Comparison of ENCODE assay signal across 8 cellular contexts in genomic region chr17:8383143-8383974, GRCh38. TPM values are rescaled to one million over a fixed set of nuclear protein-coding genes. Genes with fewer than 3 reads are reported as not detected.
A peak's percentile ranks its signal among the peaks of the same experiment; 100 is the strongest.
DNase-seq lines count a peak whose midpoint lies in the region; TF ChIP-seq lines count a peak whose summit lies in the region.

Gene RPL26 (minus strand): TSS chr17:8383193. CDS start chr17:8382310, 883 bp downstream.

- H3K27me3 Mint-ChIP-seq in activated naive CD4-positive, alpha-beta T cell treated with anti-CD3 and anti-CD28 coated beads, Interleukin-2, amount 10 ng/mL, durations not matched to agents 7 days and 5 days, result no peaks in the 10 kb centered on the region

- POLR2A ChIA-PET in HEK293T (lab: Yijun Ruan, JAX), result interaction anchor here (0.6 to 2.1 kb wide), 21 partner anchors 9 to 459 kb away, joined by 3 to 6 read pairs (median 3); partner anchors contain the start of genes CCDC42, MYH10, NDEL1 and RANGRF

- no peaks in the 10 kb centered on the region for H3K36me3 ChIP-seq in testis (ENCODE audit: low read depth, missing control alignments)

- peaks cover 44% of the 10 kb centered on the region for H3K36me3 Mint-ChIP-seq in activated naive CD4-positive, alpha-beta T cell treated with anti-CD3 and anti-CD28 coated beads, Interleukin-2, amount 10 ng/mL, durations not matched to agents 7 days and 5 days

- H3K9me3 Mint-ChIP-seq in activated naive CD4-positive, alpha-beta T cell treated with anti-CD3 and anti-CD28 coated beads, Interleukin-2, amount 10 ng/mL, durations not matched to agents 7 days and 5 days, result no peaks in the 10 kb centered on the region

- H3K27ac Mint-ChIP-seq in activated naive CD4-positive, alpha-beta T cell treated with anti-CD3 and anti-CD28 coated beads, Interleukin-2, amount 10 ng/mL, durations not matched to agents 7 days and 5 days, result peak within 1 kb of the TSS; percentile 88

- 0 to 1% methylated on average over 32 to 34 of the region's 70 CpGs for WGBS in testis, 2 donors

- intact Hi-C loops in testis (cut with DNase I; ENCODE audit: low total_unique reads), result no loop called here

- H3K4me3 Mint-ChIP-seq in activated naive CD4-positive, alpha-beta T cell treated with anti-CD3 and anti-CD28 coated beads, Interleukin-2, amount 10 ng/mL, durations not matched to agents 7 days and 5 days, result peak within 1 kb of the TSS; percentile 87

- peaks cover 17% of the 10 kb centered on the region for H3K4me1 ChIP-seq in testis

- H3K4me1 Mint-ChIP-seq in activated naive CD4-positive, alpha-beta T cell treated with anti-CD3 and anti-CD28 coated beads, Interleukin-2, amount 10 ng/mL, durations not matched to agents 7 days and 5 days, result peaks cover 65% of the 10 kb centered on the region

- TF ChIP-seq POLR2A in testis (IDR thresholded peaks at IDR 0.05), result no peak

- H3K4me3 ChIP-seq in testis, result peak within 1 kb of the TSS; percentile 69

- peak; percentile 99 to 100 (median 99) for TF ChIP-seq CTCF in testis (IDR thresholded peaks at IDR 0.05)

- H3K9me3 ChIP-seq in testis, result no peaks in the 10 kb centered on the region

- peak within 1 kb of the TSS; percentile 75 to 81 for H3K27ac ChIP-seq in testis

- peak; percentile 97 for DNase-seq in GM04504 (ENCODE audit: low read depth)
- peak; percentile 92 for DNase-seq in HEK293T (ENCODE audit: extremely low spot score)
- peak; percentile 99 for DNase-seq in MV-4-11 (lab: John Stamatoyannopoulos, UW)
- peak; percentile 100 for DNase-seq in SK-N-DZ (ENCODE audit: low spot score)
- peak; percentile 97 for DNase-seq in activated naive CD4-positive, alpha-beta T cell treated with anti-CD3 and anti-CD28 coated beads, Interleukin-2, amount 10 ng/mL, durations not matched to agents 7 days and 5 days
- peak; percentile 98 for DNase-seq in globus pallidus (ENCODE audit: low spot score)
- DNase-seq in occipital lobe (lab: John Stamatoyannopoulos, UW), result peak; percentile 96
- peak; percentile 99 for DNase-seq in testis

- CTCF ChIA-PET in HEK293T (lab: Yijun Ruan, JAX), result interaction anchor here (0.6 to 1.2 kb wide), 8 partner anchors 11 to 264 kb away, joined by 3 to 4 read pairs (median 3); partner anchors contain the start of gene RNF222
- CTCF ChIA-PET in activated naive CD4-positive, alpha-beta T cell treated with anti-CD3 and anti-CD28 coated beads, Interleukin-2, amount 10 ng/mL, durations not matched to agents 7 days and 5 days (lab: Charles Lee), result interaction anchor here (0.7 to 1.2 kb wide), 6 partner anchors 9 to 615 kb away, joined by 3 to 9 read pairs (median 3); partner anchors contain the start of gene SLC25A35

- H3K27me3 ChIP-seq in testis, result no peaks in the 10 kb centered on the region

TF ChIP-seq in HEK293T, 16 proteins besides CTCF, POLR2A, EP300 and RAD21:
- TF ChIP-seq ARNT (IDR thresholded peaks at IDR 0.05) (peak; percentile 39; the same call in 1 of the 2 replicates), ZNF384 (IDR thresholded peaks at IDR 0.05) (no peak), BHLHE40 (IDR thresholded peaks at IDR 0.05; ENCODE audit: borderline replicate concordance) (no peak), TARDBP (IDR thresholded peaks at IDR 0.05) (peak; percentile 69; the same call in 1 of the 2 replicates), L3MBTL2 (conservative IDR thresholded peaks at IDR 0.05) (peak; percentile 87), LEF1 (IDR thresholded peaks at IDR 0.05; ENCODE audit: borderline replicate concordance) (no peak), SUZ12 (IDR thresholded peaks at IDR 0.05) (no peak), ELF4 (IDR thresholded peaks at IDR 0.05) (peak; percentile 98), FOXM1 (IDR thresholded peaks at IDR 0.05; ENCODE audit: borderline replicate concordance) (no peak), SP1 (IDR thresholded peaks at IDR 0.05) (no peak), FOXK2 (IDR thresholded peaks at IDR 0.05) (no peak), PKNOX1 (IDR thresholded peaks at IDR 0.05) (no peak), HDGF (IDR thresholded peaks at IDR 0.05; ENCODE audit: borderline replicate concordance) (no peak)

RNA-seq across cellular contexts. Expression of gene RPL26, which starts in this region (rescaled TPM):
- 9,066 and 9,623 TPM in 2 replicates for polyA plus RNA-seq in SK-N-DZ (2014; cell fraction: cytosol; rRNA removed)
- 5,950 and 8,545 TPM in 2 replicates for polyA plus RNA-seq in SK-N-DZ (2014; cell fraction: nucleus; rRNA removed)
- total RNA-seq in occipital lobe (3,834 TPM), testis (1,000 to 10,000 TPM in 1 of 2 donors, 100 to 1,000 TPM in 1; 769 to 1,617 TPM)
- 1,360 TPM for polyA plus RNA-seq in testis (ENCODE audit: insufficient read depth, low read depth, low replicate concordance)

Comparison
In these comparisons a context has a peak if more than half of its experiments do, and no peak if none do; other contexts are left out.
1. Peak in every context shown above with its lines: DNase-seq, H3K4me3 ChIP-seq and H3K27ac ChIP-seq.